ENCODE assay signal across 9 cellular contexts in genomic region chr3:37114251-37115145, GRCh38. TPM values are rescaled to one million over a fixed set of nuclear protein-coding genes. Genes with fewer than 3 reads are reported as not detected.
DNase-seq lines count a peak whose midpoint lies in the region; FAIRE-seq and TF ChIP-seq lines count a peak whose summit lies in the region.
"Had no signal": no experiment of that assay in that cellular context is flagged by ENCODE, and none has a peak within 500 bp of the region (broad histone marks: within the 10 kb centered on the region; RNA-seq: fewer than 3 reads in every experiment).

No MANE protein-coding gene starts in this region.

- POLR2A ChIA-PET in activated CD4-positive, alpha-beta memory T cell treated with anti-CD3 and anti-CD28 coated beads, Interleukin-2, amount 10 ng/mL, durations not matched to agents 7 days and 5 days (lab: Charles Lee): no interaction called here

- no peak overlapping the region for H2AFZ ChIP-seq in keratinocyte (ENCODE audit: control insufficient read depth, low read length)

- no peak overlapping the region for H3K27ac Mint-ChIP-seq in activated CD4-positive, alpha-beta memory T cell treated with anti-CD3 and anti-CD28 coated beads, Interleukin-2, amount 10 ng/mL, durations not matched to agents 7 days and 5 days

- no peaks in the 10 kb centered on the region for H3K9me1 ChIP-seq in keratinocyte (ENCODE audit: control insufficient read depth, extremely low read depth, insufficient read depth, low read length)

- H4K20me1 ChIP-seq in keratinocyte (ENCODE audit: control insufficient read depth, extremely low read depth, insufficient read depth, low read length): no peaks in the 10 kb centered on the region

- no peak overlapping the region for H3K4me3 Mint-ChIP-seq in activated CD4-positive, alpha-beta memory T cell treated with anti-CD3 and anti-CD28 coated beads, Interleukin-2, amount 10 ng/mL, durations not matched to agents 7 days and 5 days

- DNase-seq in stimulated activated CD4-positive, alpha-beta T cell treated with anti-CD3 and anti-CD28 coated beads, Interleukin-4, amount 100 ng/mL, for 24 hours: peak; percentile 7
- DNase-seq in stimulated activated CD4-positive, alpha-beta T cell treated with anti-CD3 and anti-CD28 coated beads, Interleukin-2, amount 100 ng/mL, for 24 hours: no peak
- DNase-seq in astrocyte of the hippocampus (ENCODE audit: low read depth, low spot score) (peak; percentile 41), keratinocyte (ENCODE audit: low read depth, low spot score) (peak; percentile 21), CD1c-positive myeloid dendritic cell (ENCODE audit: extremely low spot score) (no peak), tibial nerve (ENCODE audit: low spot score in 2 of 2) (no peak), SK-N-DZ (ENCODE audit: low spot score) (no peak)
- DNase-seq in activated CD4-positive, alpha-beta memory T cell treated with anti-CD3 and anti-CD28 coated beads, Interleukin-2, amount 10 ng/mL, durations not matched to agents 7 days and 5 days: no peak
- DNase-seq: activated CD4-positive, alpha-beta T cell treated with anti-CD3 and anti-CD28 coated beads, Interleukin-2, amount 50 U/mL, for 48 hours had no signal

- no peak for FAIRE-seq in keratinocyte (lab: Jason Lieb, UNC)

- H3K27me3 ChIP-seq in keratinocyte (ENCODE audit: control insufficient read depth, extremely low read depth, insufficient read depth, low read length) (no peaks in the 10 kb centered on the region), tibial nerve (no peaks in the 10 kb centered on the region)

- peaks cover 3% of the 10 kb centered on the region for H3K4me1 Mint-ChIP-seq in activated CD4-positive, alpha-beta memory T cell treated with anti-CD3 and anti-CD28 coated beads, Interleukin-2, amount 10 ng/mL, durations not matched to agents 7 days and 5 days

- no peaks in the 10 kb centered on the region for H3K27me3 Mint-ChIP-seq in activated CD4-positive, alpha-beta memory T cell treated with anti-CD3 and anti-CD28 coated beads, Interleukin-2, amount 10 ng/mL, durations not matched to agents 7 days and 5 days

- 94 to 96% methylated on average over 2 of the region's 2 CpGs for WGBS in tibial nerve, 2 donors

- H3K9ac ChIP-seq in keratinocyte (ENCODE audit: control insufficient read depth, extremely low read depth, insufficient read depth, low read length): no peak overlapping the region

- no peak overlapping the region for H3K4me3 ChIP-seq in keratinocyte (ENCODE audit: control insufficient read depth in 2 of 3, extremely low read depth in 1 of 3, insufficient read depth in 2 of 3, low read depth in 1 of 3, low read length in 3 of 3)
- H3K4me3 ChIP-seq in tibial nerve: no peak overlapping the region

- H3K36me3 ChIP-seq in keratinocyte (ENCODE audit: control insufficient read depth in 2 of 2, extremely low read depth in 1 of 2, insufficient read depth in 2 of 2, low read length in 2 of 2) (peaks cover 0 to 6% of the 10 kb centered on the region in 2 experiments), tibial nerve (no peaks in the 10 kb centered on the region)

- TF ChIP-seq CTCF in keratinocyte (optimal IDR thresholded peaks at IDR 0.05 in 1 of 3, IDR thresholded peaks at IDR 0.05 in 1 of 3, conservative IDR thresholded peaks at IDR 0.05 in 1 of 3; ENCODE audit: extremely low read depth in 1 of 3, insufficient read depth in 2 of 3, low read length in 3 of 3) (no peak), tibial nerve (IDR thresholded peaks at IDR 0.05) (no peak)

- H3K27ac ChIP-seq in keratinocyte (ENCODE audit: control insufficient read depth, insufficient read depth, low read length): peak overlapping the region; percentile 64
- peak overlapping the region in 1 of 4 donors; percentile 42 for H3K27ac ChIP-seq in tibial nerve

- no peaks in the 10 kb centered on the region for H3K9me3 Mint-ChIP-seq in activated CD4-positive, alpha-beta memory T cell treated with anti-CD3 and anti-CD28 coated beads, Interleukin-2, amount 10 ng/mL, durations not matched to agents 7 days and 5 days

- no peak for TF ChIP-seq POLR2A in tibial nerve (IDR thresholded peaks at IDR 0.05)

- no peak overlapping the region for H3K4me2 ChIP-seq in keratinocyte (ENCODE audit: control insufficient read depth, extremely low read depth, insufficient read depth, low read depth, low read length)

- H3K9me3 ChIP-seq in keratinocyte (ENCODE audit: control insufficient read depth, low read depth, low read length) (no peaks in the 10 kb centered on the region), tibial nerve (no peaks in the 10 kb centered on the region)

- no peak for TF ChIP-seq EP300 in tibial nerve (IDR thresholded peaks at IDR 0.05)

- peaks cover 11% of the 10 kb centered on the region for H3K79me2 ChIP-seq in keratinocyte (ENCODE audit: control insufficient read depth, insufficient read depth, low read length)

- peaks cover 10% of the 10 kb centered on the region for H3K36me3 Mint-ChIP-seq in activated CD4-positive, alpha-beta memory T cell treated with anti-CD3 and anti-CD28 coated beads, Interleukin-2, amount 10 ng/mL, durations not matched to agents 7 days and 5 days (ENCODE audit: low read depth)

- dilution Hi-C loops in keratinocyte (cut with MboI; ENCODE audit: extremely low pct_ligation_motif_present, low sequenced_read_pairs): no loop called here

- CTCF ChIA-PET in activated CD4-positive, alpha-beta memory T cell treated with anti-CD3 and anti-CD28 coated beads, Interleukin-2, amount 10 ng/mL, durations not matched to agents 7 days and 5 days (lab: Charles Lee): interaction anchor here (0.6 kb wide), 1 partner anchor 12 kb away, joined by 3 read pairs; no protein-coding TSS in a partner anchor

- H3K4me1 ChIP-seq in keratinocyte (ENCODE audit: control insufficient read depth, extremely low read depth, insufficient read depth, low read length) (peaks cover 16% of the 10 kb centered on the region), tibial nerve (peaks cover 0 to 17% (median 0%) of the 10 kb centered on the region in 4 donors)

RNA-seq across cellular contexts. Expression of gene LRRFIP2, which starts 59.9 kb away (rescaled TPM):
- 40.9 to 70.3 TPM (median 57.8 TPM) in 3 replicates for polyA plus RNA-seq in keratinocyte
- polyA plus RNA-seq in keratinocyte (2011; ENCODE audit: low read depth): 391 TPM
- polyA plus RNA-seq in keratinocyte (2011; cell fraction: cytosol; rRNA removed): 55.5 and 69.8 TPM in 2 replicates
- 54.5 and 81.0 TPM in 2 replicates for polyA plus RNA-seq in keratinocyte (2011; cell fraction: nucleus; rRNA removed)
- 58.7 and 85.4 TPM in 2 replicates for polyA plus RNA-seq in keratinocyte (2012; ENCODE audit: low replicate concordance)
- polyA minus RNA-seq in keratinocyte: 9.4 to 62.4 TPM (median 24.3 TPM) in 3 replicates
- 31.3 TPM for polyA minus RNA-seq in keratinocyte (2011; cell fraction: cytosol; rRNA and poly(A)+ RNA removed)
- 89.6 and 133 TPM in 2 replicates for polyA minus RNA-seq in keratinocyte (2011; cell fraction: nucleus; rRNA and poly(A)+ RNA removed)
- total RNA-seq in activated CD4-positive, alpha-beta memory T cell treated with anti-CD3 and anti-CD28 coated beads, Interleukin-2, amount 10 ng/mL, durations not matched to agents 7 days and 5 days: 10 to 100 TPM; 40.5 to 43.3 TPM
- total RNA-seq in tibial nerve: 10 to 100 TPM; 48.9 to 64.8 (median 62.7) TPM
- 25.9 and 26.7 TPM in 2 replicates for polyA plus RNA-seq in SK-N-DZ (2014; cell fraction: cytosol; rRNA removed)
- polyA plus RNA-seq in SK-N-DZ (2014; cell fraction: nucleus; rRNA removed): 25.4 and 25.6 TPM in 2 replicates

Comparison
In these comparisons a context has a peak if more than half of its experiments do, and no peak if none do; other contexts are left out.
1. DNase-seq: peak in stimulated activated CD4-positive, alpha-beta T cell treated with anti-CD3 and anti-CD28 coated beads, Interleukin-4, amount 100 ng/mL, for 24 hours (single experiment), astrocyte of the hippocampus (single experiment) and keratinocyte (single experiment); none in stimulated activated CD4-positive, alpha-beta T cell treated with anti-CD3 and anti-CD28 coated beads, Interleukin-2, amount 100 ng/mL, for 24 hours (0 of 2), activated CD4-positive, alpha-beta memory T cell treated with anti-CD3 and anti-CD28 coated beads, Interleukin-2, amount 10 ng/mL, durations not matched to agents 7 days and 5 days (single experiment), CD1c-positive myeloid dendritic cell (single experiment), tibial nerve (0 of 2) and SK-N-DZ (single experiment).